ENCODE assay signal across 8 cellular contexts in genomic region chr3:183099026-183099837, GRCh38. TPM values are rescaled to one million over a fixed set of nuclear protein-coding genes. Genes with fewer than 3 reads are reported as not detected.
DNase-seq lines count a peak whose midpoint lies in the region; ATAC-seq and TF ChIP-seq lines count a peak whose summit lies in the region.

Gene MCCC1, minus strand, starts transcription at chr3:183099496. Its CDS starts 56 bp downstream, at chr3:183099440.

- DNase-seq in C1 segment of cervical spinal cord (lab: John Stamatoyannopoulos, UW) (peak; percentile 89 to 99 (median 98)), NCI-H82 treated with DMSO at 0.1 percent for 48 hours (lab: John Stamatoyannopoulos, UW; ENCODE audit: unreplicated experiment) (peak; percentile 95), dorsolateral prefrontal cortex (peak; percentile 97 to 100 (median 99))
- DNase-seq in activated CD4-positive, alpha-beta memory T cell treated with anti-CD3 and anti-CD28 coated beads for 36 hours = peak; percentile 99
- DNase-seq in stimulated activated CD4-positive, alpha-beta T cell treated with anti-CD3 and anti-CD28 coated beads, Interleukin-4, amount 100 ng/mL, for 24 hours = peak; percentile 99

- no peaks in the 10 kb centered on the region for H3K9me3 ChIP-seq in liver (ENCODE audit: control insufficient read depth in 4 of 4, low read length in 3 of 4)

- TF ChIP-seq CTCF in dorsolateral prefrontal cortex (IDR thresholded peaks at IDR 0.05 in 54 of 56, conservative IDR thresholded peaks at IDR 0.05 in 2 of 56; ENCODE audit: low read depth in 1 of 56, partially characterized antibody in 56 of 56) (peak in 38 of 56 donors; percentile 2 to 47 (median 23)), liver (IDR thresholded peaks at IDR 0.05; ENCODE audit: low read depth, low read length, missing input control) (no peak)

- intact Hi-C loops in activated CD4-positive, alpha-beta memory T cell treated with anti-CD3 and anti-CD28 coated beads for 36 hours (cut with micrococcal nuclease) = loop anchor here (1.0 to 5.0 kb wide), 5 partner anchors 59 to 307 kb away; partner anchors contain the start of gene ATP11B
- intact Hi-C loops in dorsolateral prefrontal cortex (cut with DNase I) = loop anchor here (2.0 to 10.0 kb wide), 5 partner anchors 117 to 306 kb away; partner anchors contain the start of genes ATP11B (in 2 of the 2) and DCUN1D1 (in 1 of the 2)

- H3K27ac Mint-ChIP-seq in activated CD4-positive, alpha-beta memory T cell treated with anti-CD3 and anti-CD28 coated beads for 36 hours = peak within 1 kb of the TSS; percentile 96

- H3K4me1 ChIP-seq in liver (ENCODE audit: control insufficient read depth in 4 of 4, insufficient read depth in 4 of 4, low read length in 3 of 4) = peaks cover 4 to 18% (median 15%) of the 10 kb centered on the region in 4 donors

- ATAC-seq in GM19372 (IDR thresholded peaks at IDR 0.05; ENCODE audit: low read depth, unreplicated experiment) = peak; percentile 99
- peak; percentile 97 for ATAC-seq in HG03558 (IDR thresholded peaks at IDR 0.05; ENCODE audit: extremely low read depth, unreplicated experiment)

- 6% methylated on average over 60 of the region's 60 CpGs for WGBS in liver

- POLR2A ChIA-PET in activated CD4-positive, alpha-beta memory T cell treated with anti-CD3 and anti-CD28 coated beads for 36 hours (lab: Charles Lee) = interaction anchor here (1.2 kb wide), 1 partner anchor 305 kb away, joined by 7 read pairs; no protein-coding TSS in a partner anchor

- TF ChIP-seq RAD21 in liver (IDR thresholded peaks at IDR 0.05) = peak; percentile 20 to 33

- CTCF ChIA-PET in activated CD4-positive, alpha-beta memory T cell treated with anti-CD3 and anti-CD28 coated beads for 36 hours (lab: Charles Lee) = interaction anchor here (0.7 to 4.9 kb wide), 6 partner anchors 13 to 785 kb away, joined by 3 to 36 read pairs (median 4); partner anchors contain the start of gene PARL

- no peaks in the 10 kb centered on the region for H3K27me3 Mint-ChIP-seq in activated CD4-positive, alpha-beta memory T cell treated with anti-CD3 and anti-CD28 coated beads for 36 hours

- peak within 1 kb of the TSS; percentile 73 to 79 for H3K9ac ChIP-seq in liver (ENCODE audit: low read depth in 1 of 2, low read length in 2 of 2)

- H3K27me3 ChIP-seq in dorsolateral prefrontal cortex (no peaks in the 10 kb centered on the region), liver (ENCODE audit: control insufficient read depth in 4 of 4, insufficient read depth in 4 of 4, low read length in 3 of 4) (no peaks in the 10 kb centered on the region)

- peaks cover 3% of the 10 kb centered on the region for H3K36me3 Mint-ChIP-seq in activated CD4-positive, alpha-beta memory T cell treated with anti-CD3 and anti-CD28 coated beads for 36 hours

- H3K4me3 ChIP-seq in dorsolateral prefrontal cortex (peak within 1 kb of the TSS; percentile 68 to 99 (median 93)), liver (ENCODE audit: low read depth in 1 of 3, low read length in 3 of 3) (peak within 1 kb of the TSS; percentile 83 to 89 (median 86))

- H3K4me1 Mint-ChIP-seq in activated CD4-positive, alpha-beta memory T cell treated with anti-CD3 and anti-CD28 coated beads for 36 hours (ENCODE audit: low read depth) = peaks cover 34% of the 10 kb centered on the region

- H3K27ac ChIP-seq in dorsolateral prefrontal cortex (peak within 1 kb of the TSS; percentile 62 to 97 (median 92)), liver (ENCODE audit: low read depth in 1 of 2, low read length in 2 of 2) (peak within 1 kb of the TSS; percentile 88)

- H3K4me3 Mint-ChIP-seq in activated CD4-positive, alpha-beta memory T cell treated with anti-CD3 and anti-CD28 coated beads for 36 hours = peak within 1 kb of the TSS; percentile 95

- no peaks in the 10 kb centered on the region for H3K9me3 Mint-ChIP-seq in activated CD4-positive, alpha-beta memory T cell treated with anti-CD3 and anti-CD28 coated beads for 36 hours

- H3K36me3 ChIP-seq in liver (ENCODE audit: control insufficient read depth in 4 of 4, insufficient read depth in 3 of 4, low read depth in 1 of 4, low read length in 3 of 4) = no peaks in the 10 kb centered on the region

TF ChIP-seq in liver, 16 proteins besides CTCF, POLR2A, EP300 and RAD21:
- peak; percentile 89 for TF ChIP-seq MAX (IDR thresholded peaks at IDR 0.05)
- TF ChIP-seq JUND (IDR thresholded peaks at IDR 0.05) = peak in 1 of 2 donors; percentile 34
- TF ChIP-seq GABPA (IDR thresholded peaks at IDR 0.05 in 1 of 2, conservative IDR thresholded peaks at IDR 0.05 in 1 of 2) = peak in 1 of 2 donors; percentile 51
- no peak for TF ChIP-seq HNF4G (IDR thresholded peaks at IDR 0.05)
- peak; percentile 96 for TF ChIP-seq YY1 (IDR thresholded peaks at IDR 0.05)
- peak; percentile 81 for TF ChIP-seq ZBTB33 (IDR thresholded peaks at IDR 0.05)
- peak; percentile 37 for TF ChIP-seq NR2F2 (IDR thresholded peaks at IDR 0.05)
- TF ChIP-seq SP1 (IDR thresholded peaks at IDR 0.05) = peak; percentile 96
- peak; percentile 79 for TF ChIP-seq REST (IDR thresholded peaks at IDR 0.05)
- TF ChIP-seq ATF3 (IDR thresholded peaks at IDR 0.05) = no peak
- TF ChIP-seq HNF4A (conservative IDR thresholded peaks at IDR 0.05) = peak; percentile 12 to 48
- TF ChIP-seq EGR1 (IDR thresholded peaks at IDR 0.05; ENCODE audit: low read depth in 2 of 2) = no peak
- TF ChIP-seq FOXA1 (IDR thresholded peaks at IDR 0.05) = no peak
- peak; percentile 52 for TF ChIP-seq TAF1 (conservative IDR thresholded peaks at IDR 0.05)
- TF ChIP-seq FOXA2 (IDR thresholded peaks at IDR 0.05) = no peak
- peak; percentile 56 to 64 for TF ChIP-seq RXRA (IDR thresholded peaks at IDR 0.05)

RNA-seq across cellular contexts. Expression of gene MCCC1, which starts in this region (rescaled TPM):
- 10 to 100 TPM; 28.4 to 29.7 TPM for total RNA-seq in activated CD4-positive, alpha-beta memory T cell treated with anti-CD3 and anti-CD28 coated beads for 36 hours
- total RNA-seq in dorsolateral prefrontal cortex (10 to 100 TPM; 33.9 to 85.1 (median 50.9) TPM), liver (10 to 100 TPM; 23.4 to 40.0 TPM)
- polyA plus RNA-seq in liver = 10 to 100 TPM; 34.2 to 34.8 TPM

Comparison
In these comparisons a context has a peak if more than half of its experiments do, and no peak if none do; other contexts are left out.
1. Peak in every context shown above with its lines: DNase-seq, ATAC-seq, H3K4me3 ChIP-seq and H3K27ac ChIP-seq.